ENCODE assay signal across 9 cellular contexts in the genomic region with DNA sequence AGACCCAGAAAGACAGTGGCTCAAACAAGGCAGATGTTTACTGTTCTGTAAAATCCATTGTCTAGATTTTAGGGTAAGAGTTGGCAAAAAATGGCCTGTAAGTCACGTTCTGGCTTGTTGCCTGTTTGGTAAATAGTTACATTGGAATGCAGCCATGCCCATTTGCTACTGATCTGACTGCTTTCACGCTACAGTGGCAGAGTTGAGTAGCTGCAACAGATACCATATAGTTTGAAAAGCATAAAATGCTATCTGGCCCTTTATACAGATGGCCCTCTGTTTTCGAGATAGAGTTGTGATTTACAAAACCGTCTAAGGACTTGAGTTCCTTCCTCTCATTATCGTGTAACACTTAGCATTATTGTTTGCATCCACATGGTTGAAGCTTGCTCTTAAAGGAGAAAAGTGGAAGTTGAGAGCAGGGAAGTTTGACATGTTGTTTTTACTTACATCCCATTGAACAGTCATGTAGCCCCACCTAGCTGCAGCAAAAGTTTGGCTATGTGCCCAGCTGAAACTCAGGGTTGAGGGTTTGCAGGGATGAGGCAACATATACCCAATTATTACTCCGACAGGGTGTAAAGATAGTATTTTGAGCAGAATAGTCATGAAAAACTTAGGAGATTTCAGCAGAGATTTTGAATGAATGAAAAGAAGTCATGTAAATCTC.
DNase-seq lines count a peak whose midpoint lies in the region; TF ChIP-seq lines count a peak whose summit lies in the region.
"Had no signal": no experiment of that assay in that cellular context is flagged by ENCODE, and none has a peak within 500 bp of the region (broad histone marks: within the 10 kb centered on the region; RNA-seq: fewer than 3 reads in every experiment).

No MANE protein-coding gene starts in this region.

- peak; percentile 70 to 83 (median 73) for DNase-seq in NCI-H1417 (lab: John Stamatoyannopoulos, UW)
- DNase-seq in NCI-H1417 treated with DMSO at 0.1 percent for 48 hours (lab: John Stamatoyannopoulos, UW), result no peak
- DNase-seq in NCI-H1092 (lab: John Stamatoyannopoulos, UW), result peak; percentile 92
- DNase-seq in SKM-1 (lab: John Stamatoyannopoulos, UW; ENCODE audit: unreplicated experiment), result peak; percentile 7
- DNase-seq in glomerular visceral epithelial cell (ENCODE audit: extremely low spot score), result peak; percentile 75
- peak; percentile 41 for DNase-seq in skeletal muscle cell (ENCODE audit: low read depth)
- no peak for DNase-seq in coronary artery (ENCODE audit: low spot score)
- DNase-seq in T-helper 9 cell, result no peak

- H3K4me3 ChIP-seq in skeletal muscle cell (ENCODE audit: low read depth, low read length) (no peak overlapping the region), coronary artery (no peak overlapping the region)
- H3K4me3 ChIP-seq: skin epidermis had no signal

- no peak overlapping the region for H3K27ac ChIP-seq in coronary artery
- H3K27ac ChIP-seq: skin epidermis had no signal

- no peak for TF ChIP-seq CTCF in coronary artery (IDR thresholded peaks at IDR 0.05)

Comparison
In these comparisons a context has a peak if more than half of its experiments do, and no peak if none do; other contexts are left out.
1. DNase-seq: peak in NCI-H1417 (3 of 3), NCI-H1092 (single experiment), SKM-1 (single experiment), glomerular visceral epithelial cell (single experiment) and skeletal muscle cell (single experiment); none in NCI-H1417 treated with DMSO at 0.1 percent for 48 hours (single experiment), coronary artery (single experiment) and T-helper 9 cell (single experiment).